25 cellular contexts compared by ENCODE assay signal in the genomic region with DNA sequence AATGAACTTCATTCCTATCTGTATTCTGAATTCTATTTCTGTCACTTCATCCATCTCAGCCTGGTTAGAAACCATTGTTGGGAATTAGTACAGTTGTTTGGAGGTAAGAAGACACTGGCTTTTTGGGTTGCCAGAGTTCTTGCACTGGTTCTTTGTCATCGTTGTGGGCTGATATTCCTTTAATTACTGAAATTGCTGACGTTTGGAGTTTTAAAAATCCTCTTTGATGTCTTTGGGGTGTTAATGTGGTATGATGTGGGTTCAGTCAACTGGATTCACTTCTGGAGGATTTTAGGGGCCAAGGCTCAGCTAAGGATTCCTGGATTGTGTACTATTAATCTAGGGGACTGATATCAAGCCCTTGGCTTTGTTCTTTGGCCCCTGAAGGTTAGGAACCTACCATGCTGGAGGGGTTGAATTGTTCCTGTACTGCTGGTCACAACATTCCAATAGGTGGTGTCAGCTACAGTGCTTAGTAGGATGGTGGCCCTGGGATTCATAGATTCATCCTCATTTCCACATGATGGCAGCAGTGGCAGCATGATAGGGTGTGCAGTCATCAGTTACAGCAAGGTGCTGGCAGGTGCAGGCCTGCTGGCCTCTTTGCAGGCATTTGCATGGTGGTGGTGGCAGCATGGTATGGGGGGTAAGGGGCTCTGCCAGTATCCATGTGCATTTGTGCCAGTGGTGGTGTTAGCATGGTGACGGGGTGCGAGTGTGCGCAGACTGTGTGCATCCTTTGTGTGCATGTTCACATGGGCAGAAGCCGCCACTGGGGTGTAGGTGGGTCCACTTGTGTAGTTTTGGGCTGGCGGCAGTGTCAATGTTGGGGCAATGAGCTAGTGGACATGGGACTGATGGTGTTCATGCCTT.
"Had no signal": no experiment of that assay in that cellular context is flagged by ENCODE, and none has a peak within 500 bp of the region (broad histone marks: within the 10 kb centered on the region; RNA-seq: fewer than 3 reads in every experiment).

No MANE protein-coding gene starts in this region.

- FAIRE-seq: urothelium cell line had no signal

- H3K4me3 ChIP-seq: ovary, skin epidermis, thoracic aorta had no signal

- H3K36me3 Mint-ChIP-seq: naive thymus-derived CD4-positive, alpha-beta T cell had no signal

- H3K4me3 Mint-ChIP-seq: activated naive CD4-positive, alpha-beta T cell treated with anti-CD3 and anti-CD28 coated beads for 36 hours; activated T-cell treated with anti-CD3 and anti-CD28 coated beads, Interleukin-2, amount 50 U/mL, for 72 hours; naive thymus-derived CD4-positive, alpha-beta T cell had no signal

- H3K27ac ChIP-seq: ovary, skin epidermis, thoracic aorta, VCaP had no signal

- H3K36me3 ChIP-seq: ovary, thoracic aorta had no signal

- H3K27me3 ChIP-seq: ovary had no signal

- ATAC-seq: activated T-cell treated with anti-CD3 and anti-CD28 coated beads, Interleukin-2, amount 50 U/mL, for 72 hours; esophagus mucosa; left cardiac atrium; naive thymus-derived CD4-positive, alpha-beta T cell; sciatic nerve; stimulated activated naive CD8-positive, alpha-beta T cell treated with anti-CD3 and anti-CD28 coated beads, Interleukin-15, Interleukin-2, amounts not matched to agents 100 U/mL and 50 U/mL, for 24 hours had no signal

- DNase-seq: activated CD4-positive, alpha-beta T cell treated with anti-CD3 and anti-CD28 coated beads for 4 hours; activated CD4-positive, alpha-beta T cell treated with anti-CD3 and anti-CD28 coated beads, Interleukin-2, amount 50 U/mL, for 4 hours; activated effector memory CD4-positive, alpha-beta T cell treated with Interleukin-2 at 50 U/mL for 16 hours; activated naive CD4-positive, alpha-beta T cell treated with anti-CD3 and anti-CD28 coated beads for 36 hours; activated T-cell treated with anti-CD3 and anti-CD28 coated beads for 4 hours; activated T-cell treated with anti-CD3 and anti-CD28 coated beads, Interleukin-2, amount 50 U/mL, for 72 hours; amygdala; central memory CD4-positive, alpha-beta T cell; foreskin melanocyte; islet precursor cell; left cardiac atrium; midbrain; naive thymus-derived CD4-positive, alpha-beta T cell; ovary; stimulated activated CD4-positive, alpha-beta T cell treated with anti-CD3 and anti-CD28 coated beads, Interleukin-12 subunit alpha, Interleukin-12 subunit beta, amount 100 ng/mL, for 4 hours; stimulated activated CD4-positive, alpha-beta T cell treated with anti-CD3 and anti-CD28 coated beads, Interleukin-4, amount 100 ng/mL, for 1 hour; stimulated activated naive CD8-positive, alpha-beta T cell treated with anti-CD3 and anti-CD28 coated beads, Interleukin-15, Interleukin-2, amounts not matched to agents 100 U/mL and 50 U/mL, for 24 hours; trophoblast cell had no signal

- H3K27me3 Mint-ChIP-seq: naive thymus-derived CD4-positive, alpha-beta T cell; progenitor cell of endocrine pancreas had no signal

- H3K9me3 Mint-ChIP-seq: activated naive CD4-positive, alpha-beta T cell treated with anti-CD3 and anti-CD28 coated beads for 36 hours; activated T-cell treated with anti-CD3 and anti-CD28 coated beads, Interleukin-2, amount 50 U/mL, for 72 hours; naive thymus-derived CD4-positive, alpha-beta T cell had no signal

- H3K4me1 Mint-ChIP-seq: naive thymus-derived CD4-positive, alpha-beta T cell had no signal

- H3K9me3 ChIP-seq: ovary, thoracic aorta had no signal

- H3K27ac Mint-ChIP-seq: activated naive CD4-positive, alpha-beta T cell treated with anti-CD3 and anti-CD28 coated beads for 36 hours; activated T-cell treated with anti-CD3 and anti-CD28 coated beads, Interleukin-2, amount 50 U/mL, for 72 hours; naive thymus-derived CD4-positive, alpha-beta T cell; progenitor cell of endocrine pancreas had no signal
